17 cellular contexts compared by ENCODE assay signal in genomic region chr11:26849009-26849408, GRCh38.
DNase-seq lines count a peak whose midpoint lies in the region; ATAC-seq and TF ChIP-seq lines count a peak whose summit lies in the region.
"Had no signal": no experiment of that assay in that cellular context is flagged by ENCODE, and none has a peak within 500 bp of the region (broad histone marks: within the 10 kb centered on the region; RNA-seq: fewer than 3 reads in every experiment).

No MANE protein-coding gene starts in this region.

- TF ChIP-seq EP300 in tibial nerve (IDR thresholded peaks at IDR 0.05) = peak in 1 of 2 donors; percentile 62

- H3K36me3 ChIP-seq in tibial nerve = no peaks in the 10 kb centered on the region
- H3K36me3 ChIP-seq: adrenal gland had no signal

- peak overlapping the region; percentile 1 to 88 (median 50) for H3K27ac ChIP-seq in tibial nerve
- H3K27ac ChIP-seq: 22Rv1 had no signal

- WGBS in tibial nerve, 2 donors = 19 to 20% methylated on average over 6 of the region's 6 CpGs

- H3K9me3 ChIP-seq in tibial nerve = no peaks in the 10 kb centered on the region
- H3K9me3 ChIP-seq: adrenal gland had no signal

- peak; percentile 72 for ATAC-seq in esophagus mucosa
- no peak for ATAC-seq in HG02981 (IDR thresholded peaks at IDR 0.05; ENCODE audit: unreplicated experiment)
- ATAC-seq in HG02623 (IDR thresholded peaks at IDR 0.05; ENCODE audit: unreplicated experiment) = no peak
- ATAC-seq: activated T-cell treated with anti-CD3 and anti-CD28 coated beads, Interleukin-2, amount 50 U/mL, for 72 hours; HCT116 had no signal

- peaks cover 0 to 29% (median 8%) of the 10 kb centered on the region in 4 donors for H3K4me1 ChIP-seq in tibial nerve
- H3K4me1 ChIP-seq: adrenal gland had no signal

- no peak overlapping the region for H3K4me3 ChIP-seq in tibial nerve
- H3K4me3 ChIP-seq: adrenal gland, dorsolateral prefrontal cortex had no signal

- no peak for TF ChIP-seq CTCF in tibial nerve (IDR thresholded peaks at IDR 0.05)

- no peak for TF ChIP-seq POLR2A in tibial nerve (IDR thresholded peaks at IDR 0.05)

- H3K27me3 ChIP-seq in tibial nerve = no peaks in the 10 kb centered on the region
- H3K27me3 ChIP-seq: adrenal gland, dorsolateral prefrontal cortex had no signal

- DNase-seq in DMS 273 (lab: John Stamatoyannopoulos, UW; ENCODE audit: unreplicated experiment) (peak; percentile 19), DMS 273 treated with DMSO at 0.1 percent for 48 hours (lab: John Stamatoyannopoulos, UW) (no peak), left kidney (ENCODE audit: low read depth, low spot score) (peak; percentile 21), tibial nerve (ENCODE audit: low spot score in 2 of 2) (peak; percentile 41 to 50), superior temporal gyrus (ENCODE audit: extremely low spot score) (no peak)
- DNase-seq: activated CD4-positive, alpha-beta T cell treated with anti-CD3 and anti-CD28 coated beads, Interleukin-2, amount 10 ng/mL, durations not matched to agents 24 days and 14 days; activated T-cell treated with anti-CD3 and anti-CD28 coated beads, Interleukin-2, amount 50 U/mL, for 72 hours; CD8-positive, alpha-beta memory T cell; NCI-H1048; NCI-H524 treated with DMSO at 0.1 percent for 48 hours had no signal

Comparison
In these comparisons a context has a peak if more than half of its experiments do, and no peak if none do; other contexts are left out.
1. DNase-seq: peak in DMS 273 (single experiment), left kidney (single experiment) and tibial nerve (2 of 2); none in DMS 273 treated with DMSO at 0.1 percent for 48 hours (single experiment) and superior temporal gyrus (single experiment).